In the genomic region with DNA sequence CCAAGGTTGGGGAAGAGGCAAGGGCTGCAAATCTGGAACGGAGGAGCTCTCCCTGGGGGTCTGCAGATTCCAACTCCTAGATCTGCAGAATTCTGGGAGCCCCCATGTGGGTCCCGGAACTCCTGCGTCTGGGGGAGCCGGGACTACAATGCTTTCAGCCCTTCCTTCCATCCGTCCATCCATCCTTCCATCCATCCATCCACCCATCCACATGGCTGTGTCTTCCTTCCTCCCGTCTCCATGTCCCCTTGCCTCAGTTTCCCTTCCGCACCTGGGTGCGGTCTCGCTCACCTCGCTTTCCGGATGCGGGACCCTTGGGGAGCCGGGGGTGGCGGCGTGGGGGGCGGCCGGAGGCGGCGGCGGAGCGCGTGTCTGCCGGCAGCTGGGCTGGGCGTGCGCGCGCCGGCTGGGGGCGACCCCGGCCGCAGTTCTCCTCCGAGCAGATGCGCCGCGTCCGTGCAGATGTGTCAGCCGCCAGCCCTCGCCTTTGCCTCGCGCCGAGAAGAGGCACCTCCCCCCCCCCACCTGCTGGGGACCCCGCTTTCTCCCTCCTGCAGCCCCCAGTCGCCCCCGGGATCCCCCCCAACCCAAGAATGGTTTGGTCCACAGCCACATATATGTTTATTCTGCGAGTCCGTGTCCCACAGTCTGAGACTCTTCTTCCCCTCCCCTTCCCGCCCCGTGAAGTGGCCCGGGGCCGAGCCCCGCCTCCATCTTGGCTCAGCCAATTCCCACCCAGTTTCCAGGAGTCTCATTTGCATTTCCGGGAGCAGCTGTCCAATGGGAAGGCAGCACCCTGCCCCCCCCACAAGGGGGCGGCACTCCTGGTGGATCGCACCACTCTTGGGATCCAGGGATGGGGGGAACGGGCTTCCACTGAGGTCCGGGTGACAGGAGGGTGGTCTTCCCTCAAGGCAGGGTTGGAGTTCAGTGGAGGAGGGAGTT, we compare ENCODE assay signal across 8 cellular contexts. TPM values are rescaled to one million over a fixed set of nuclear protein-coding genes. Genes with fewer than 3 reads are reported as not detected.
DNase-seq lines count a peak whose midpoint lies in the region; ATAC-seq lines count a peak whose summit lies in the region.

No MANE protein-coding gene starts in this region.

- peak overlapping the region; percentile 15 to 84 (median 44) for H3K4me3 Mint-ChIP-seq in naive B cell
- H3K4me3 Mint-ChIP-seq in stimulated activated memory B cell treated with anti-CD40 and anti-IgM and Interleukin-4, amounts not matched to agents 10 μg/mL and 1 μg/mL and 100 μg/mL, for 72 hours: no peak overlapping the region

- DNase-seq in NCI-H1417 (lab: John Stamatoyannopoulos, UW) (peak; percentile 19 to 97 (median 49)), NCI-H1417 treated with DMSO at 0.1 percent for 48 hours (lab: John Stamatoyannopoulos, UW) (no peak), NCI-H2171 (lab: John Stamatoyannopoulos, UW) (peak; percentile 83), fibroblast of gingiva (ENCODE audit: low read depth) (peak; percentile 50), naive B cell (no peak)
- DNase-seq in activated CD8-positive, alpha-beta memory T cell treated with anti-CD3 and anti-CD28 coated beads, Interleukin-2, amount 50 U/mL, for 4 hours: peak; percentile 40

- H3K4me1 Mint-ChIP-seq in naive B cell: peaks cover 7 to 32% (median 15%) of the 10 kb centered on the region in 3 donors
- H3K4me1 Mint-ChIP-seq in stimulated activated memory B cell treated with anti-CD40 and anti-IgM and Interleukin-4, amounts not matched to agents 10 μg/mL and 1 μg/mL and 100 μg/mL, for 72 hours: no peaks in the 10 kb centered on the region

- H3K27ac Mint-ChIP-seq in naive B cell: peak overlapping the region in 3 of 6 donors; percentile 53 to 95 (median 80)
- no peak overlapping the region for H3K27ac Mint-ChIP-seq in stimulated activated memory B cell treated with anti-CD40 and anti-IgM and Interleukin-4, amounts not matched to agents 10 μg/mL and 1 μg/mL and 100 μg/mL, for 72 hours

- peaks cover 5 to 33% of the 10 kb centered on the region in 2 donors for H3K36me3 Mint-ChIP-seq in naive B cell
- H3K36me3 Mint-ChIP-seq in stimulated activated memory B cell treated with anti-CD40 and anti-IgM and Interleukin-4, amounts not matched to agents 10 μg/mL and 1 μg/mL and 100 μg/mL, for 72 hours: peaks cover 38% of the 10 kb centered on the region

- peak; percentile 10 to 17 for ATAC-seq in naive B cell (ENCODE audit: low read depth in 2 of 2)
- ATAC-seq in stimulated activated memory B cell treated with anti-CD40 and anti-IgM and Interleukin-4, amounts not matched to agents 10 μg/mL and 1 μg/mL and 100 μg/mL, for 72 hours: no peak
- ATAC-seq in GM19324 (IDR thresholded peaks at IDR 0.05; ENCODE audit: low FRiP score, unreplicated experiment): no peak

- peaks cover 19 to 36% (median 21%) of the 10 kb centered on the region in 3 donors for H3K27me3 Mint-ChIP-seq in naive B cell
- peaks cover 25% of the 10 kb centered on the region for H3K27me3 Mint-ChIP-seq in stimulated activated memory B cell treated with anti-CD40 and anti-IgM and Interleukin-4, amounts not matched to agents 10 μg/mL and 1 μg/mL and 100 μg/mL, for 72 hours

- H3K9me3 Mint-ChIP-seq in naive B cell: peaks cover 0 to 3% (median 0%) of the 10 kb centered on the region in 7 donors
- no peaks in the 10 kb centered on the region for H3K9me3 Mint-ChIP-seq in stimulated activated memory B cell treated with anti-CD40 and anti-IgM and Interleukin-4, amounts not matched to agents 10 μg/mL and 1 μg/mL and 100 μg/mL, for 72 hours

RNA-seq across cellular contexts. Expression of a gene that starts 8.8 kb away (rescaled TPM):
- polyA plus RNA-seq in naive B cell (ENCODE audit: low read depth in 6 of 6): 10 to 100 TPM; 21.8 to 57.9 (median 28.0) TPM

RNA-seq across cellular contexts. Expression of a gene that starts 9.6 kb away (rescaled TPM):
- polyA plus RNA-seq in naive B cell (ENCODE audit: low read depth in 6 of 6): not detected

RNA-seq across cellular contexts. Expression of a gene that starts 11.9 kb away (rescaled TPM):
- polyA plus RNA-seq in naive B cell (ENCODE audit: low read depth in 6 of 6): not detected

RNA-seq across cellular contexts. Expression of a gene that starts 23.8 kb away (rescaled TPM):
- polyA plus RNA-seq in naive B cell (ENCODE audit: low read depth in 6 of 6): 1 to 10 TPM in 2 of 6 donors, under 1 TPM in 3, not detected in 1; 0.16 to 2.2 (median 0.94) TPM

RNA-seq across cellular contexts. Expression of a gene that starts 32.3 kb away (rescaled TPM):
- 1 to 10 TPM; 3.4 to 7.5 (median 4.8) TPM for polyA plus RNA-seq in naive B cell (ENCODE audit: low read depth in 6 of 6)

Comparison
In these comparisons a context has a peak if more than half of its experiments do, and no peak if none do; other contexts are left out.
1. DNase-seq: peak in NCI-H1417 (3 of 3), NCI-H2171 (single experiment), activated CD8-positive, alpha-beta memory T cell treated with anti-CD3 and anti-CD28 coated beads, Interleukin-2, amount 50 U/mL, for 4 hours (single experiment) and fibroblast of gingiva (single experiment); none in NCI-H1417 treated with DMSO at 0.1 percent for 48 hours (single experiment) and naive B cell (single experiment).
2. ATAC-seq: peak in naive B cell (2 of 2); none in stimulated activated memory B cell treated with anti-CD40 and anti-IgM and Interleukin-4, amounts not matched to agents 10 μg/mL and 1 μg/mL and 100 μg/mL, for 72 hours (single experiment) and GM19324 (single experiment).